Comparison of ENCODE assay signal across 1 cellular context in the genomic region with DNA sequence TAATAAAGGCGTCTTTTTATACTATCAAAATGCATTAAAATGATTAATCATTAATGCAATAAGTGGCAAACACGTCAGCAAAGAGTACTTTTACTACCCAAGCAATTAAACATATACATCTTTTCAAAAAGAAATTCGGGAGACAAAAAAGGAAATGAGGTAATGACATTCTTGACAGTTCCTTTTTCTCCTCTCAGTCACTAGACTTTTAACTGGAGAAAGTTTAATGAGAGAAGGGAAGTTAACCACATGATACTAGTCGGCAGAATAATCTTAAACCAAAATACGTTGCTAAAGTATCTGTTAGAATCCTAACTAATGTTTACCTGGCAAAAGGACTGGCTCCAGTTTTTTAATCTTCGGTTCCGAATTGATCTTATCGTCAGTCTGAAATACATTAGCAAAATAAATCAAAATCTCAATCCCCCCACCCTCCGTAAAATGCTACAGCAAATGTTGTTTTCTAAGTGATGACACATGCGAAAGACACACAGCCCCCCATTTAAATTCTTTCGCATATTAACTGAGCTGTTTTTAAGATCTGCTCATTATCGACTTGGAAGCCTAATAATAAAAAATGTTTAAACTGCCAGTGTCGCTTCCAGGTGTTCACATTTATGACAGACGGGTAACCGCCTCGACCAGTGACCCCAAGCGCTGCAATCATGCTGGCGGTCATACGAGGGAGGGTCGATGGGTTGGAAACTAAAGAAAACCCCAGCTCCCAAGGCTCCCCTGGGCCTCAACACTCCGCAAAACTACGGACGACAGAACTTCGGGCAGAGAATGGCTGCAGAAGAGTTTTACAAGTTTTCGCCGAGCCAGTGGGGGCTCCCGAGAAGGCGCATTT.
TF ChIP-seq lines count a peak whose summit lies in the region.

No MANE protein-coding gene starts in this region.

TF ChIP-seq in endothelial cell of umbilical vein, 7 proteins besides CTCF, POLR2A, EP300 and RAD21 (continued from another document):
- no peak for TF ChIP-seq GATA2 (IDR thresholded peaks at IDR 0.05; ENCODE audit: insufficient read depth, insufficient read length, low read depth, low read length)
- no peak for TF ChIP-seq POLR2AphosphoS5 (IDR thresholded peaks at IDR 0.05; ENCODE audit: insufficient read depth, low read depth, low read length)
- no peak for TF ChIP-seq FOS (IDR thresholded peaks at IDR 0.05; ENCODE audit: borderline replicate concordance, insufficient read depth, low read length)
